In genomic region chr3:170792511-170792910, GRCh38 we compare ENCODE assay signal across 17 cellular contexts.
"Had no signal": no experiment of that assay in that cellular context is flagged by ENCODE, and none has a peak within 500 bp of the region (broad histone marks: within the 10 kb centered on the region; RNA-seq: fewer than 3 reads in every experiment).

No MANE protein-coding gene starts in this region.

- H3K27ac ChIP-seq: epithelial cell of prostate, esophagus muscularis mucosa, heart left ventricle, neutrophil, skin epidermis, thyroid gland had no signal

- H3K4me1 ChIP-seq: esophagus muscularis mucosa, heart left ventricle, thyroid gland had no signal

- H3K9me3 ChIP-seq: mucosa of descending colon, neutrophil, thyroid gland had no signal

- H3K36me3 ChIP-seq: esophagus muscularis mucosa, heart left ventricle, neutrophil, thyroid gland had no signal

- H3K27me3 ChIP-seq: esophagus muscularis mucosa, heart left ventricle, neutrophil, thyroid gland had no signal

- ATAC-seq: heart left ventricle; mucosa of descending colon; naive thymus-derived CD8-positive, alpha-beta T cell; sciatic nerve had no signal

- DNase-seq: central memory CD4-positive, alpha-beta T cell; cortex of kidney; effector memory CD4-positive, alpha-beta T cell; heart left ventricle; hippocampal formation; kidney glomerular epithelial cell; mammary epithelial cell; mucosa of descending colon; naive thymus-derived CD8-positive, alpha-beta T cell; stimulated activated CD4-positive, alpha-beta T cell treated with anti-CD3 and anti-CD28 coated beads, Interleukin-12 subunit alpha, Interleukin-12 subunit beta, amount 100 ng/mL, for 4 hours; stimulated activated naive CD4-positive, alpha-beta T cell; thyroid gland had no signal

- H3K4me3 ChIP-seq: esophagus muscularis mucosa, heart left ventricle, mucosa of descending colon, skin epidermis, thyroid gland had no signal
